ENCODE assay signal across 11 cellular contexts in genomic region chr22:46662226-46662625, GRCh38. TPM values are rescaled to one million over a fixed set of nuclear protein-coding genes. Genes with fewer than 3 reads are reported as not detected.
DNase-seq lines count a peak whose midpoint lies in the region; ATAC-seq and TF ChIP-seq lines count a peak whose summit lies in the region.
"Had no signal": no experiment of that assay in that cellular context is flagged by ENCODE, and none has a peak within 500 bp of the region (broad histone marks: within the 10 kb centered on the region; RNA-seq: fewer than 3 reads in every experiment).

No MANE protein-coding gene starts in this region.

- H3K27ac ChIP-seq in right atrium auricular region (peak overlapping the region; percentile 75 to 84), HUES6 (ENCODE audit: low read depth, low read length) (peak overlapping the region; percentile 49; the same call in 1 of the 2 replicates)

- POLR2A ChIA-PET in MCF 10A (lab: Yijun Ruan, JAX) = no interaction called here

- CTCF ChIA-PET in MCF 10A (lab: Yijun Ruan, JAX) = interaction anchor here (0.8 kb wide), 1 partner anchor 170 kb away, joined by 4 read pairs; no protein-coding TSS in a partner anchor

- no peak overlapping the region for H3K4me3 Mint-ChIP-seq in activated T-helper 2 cell treated with anti-CD3 and anti-CD28 coated beads, Interferon-gamma antibody, Interleukin-2, Interleukin-4, amounts not matched to agents 10 μg/mL and 5 μg/mL and 100 μg/mL, durations not matched to agents 14 hours and 24 hours and 36 hours (ENCODE audit: low read depth)
- no peak overlapping the region for H3K4me3 Mint-ChIP-seq in progenitor cell of endocrine pancreas (ENCODE audit: low read depth)
- no peak overlapping the region for H3K4me3 Mint-ChIP-seq in MCF 10A (ENCODE audit: unreplicated experiment)

- no peak for ATAC-seq in GM19455 (IDR thresholded peaks at IDR 0.05; ENCODE audit: unreplicated experiment)

- no peak for DNase-seq in right atrium auricular region (ENCODE audit: low spot score)
- DNase-seq in cardiac septum (ENCODE audit: low spot score) = no peak
- DNase-seq in activated T-helper 2 cell treated with anti-CD3 and anti-CD28 coated beads, Interferon-gamma antibody, Interleukin-2, Interleukin-4, amounts not matched to agents 10 μg/mL and 5 μg/mL and 100 μg/mL, durations not matched to agents 14 hours and 24 hours and 36 hours (ENCODE audit: low spot score) = no peak
- no peak for DNase-seq in progenitor cell of endocrine pancreas (ENCODE audit: low spot score, unreplicated experiment)
- DNase-seq in MCF 10A (ENCODE audit: unreplicated experiment) = no peak
- DNase-seq: KG1, NCI-H2081, NCI-H748 treated with DMSO at 0.1 percent for 48 hours had no signal

- H3K4me1 Mint-ChIP-seq in activated T-helper 2 cell treated with anti-CD3 and anti-CD28 coated beads, Interferon-gamma antibody, Interleukin-2, Interleukin-4, amounts not matched to agents 10 μg/mL and 5 μg/mL and 100 μg/mL, durations not matched to agents 14 hours and 24 hours and 36 hours (ENCODE audit: low read depth) = peaks cover 19% of the 10 kb centered on the region
- H3K4me1 Mint-ChIP-seq in progenitor cell of endocrine pancreas (ENCODE audit: low read depth) = peaks cover 3% of the 10 kb centered on the region
- H3K4me1 Mint-ChIP-seq in MCF 10A (ENCODE audit: insufficient read depth, unreplicated experiment) = peaks cover 22% of the 10 kb centered on the region

- H3K9ac ChIP-seq in HUES6 (ENCODE audit: low read length) = no peak overlapping the region

- no peaks in the 10 kb centered on the region for H3K9me3 Mint-ChIP-seq in activated T-helper 2 cell treated with anti-CD3 and anti-CD28 coated beads, Interferon-gamma antibody, Interleukin-2, Interleukin-4, amounts not matched to agents 10 μg/mL and 5 μg/mL and 100 μg/mL, durations not matched to agents 14 hours and 24 hours and 36 hours
- H3K9me3 Mint-ChIP-seq in progenitor cell of endocrine pancreas (ENCODE audit: low read depth) (no peaks in the 10 kb centered on the region), MCF 10A (ENCODE audit: unreplicated experiment) (no peaks in the 10 kb centered on the region)

- TF ChIP-seq CTCF in right atrium auricular region (IDR thresholded peaks at IDR 0.05) = no peak
- TF ChIP-seq CTCF in progenitor cell of endocrine pancreas (IDR thresholded peaks at IDR 0.05; ENCODE audit: unreplicated experiment) = no peak
- TF ChIP-seq CTCF in MCF 10A (IDR thresholded peaks at IDR 0.05; ENCODE audit: unreplicated experiment) = no peak

- no peaks in the 10 kb centered on the region for H3K27me3 Mint-ChIP-seq in activated T-helper 2 cell treated with anti-CD3 and anti-CD28 coated beads, Interferon-gamma antibody, Interleukin-2, Interleukin-4, amounts not matched to agents 10 μg/mL and 5 μg/mL and 100 μg/mL, durations not matched to agents 14 hours and 24 hours and 36 hours (ENCODE audit: low read depth)
- H3K27me3 Mint-ChIP-seq in progenitor cell of endocrine pancreas (no peaks in the 10 kb centered on the region), MCF 10A (ENCODE audit: insufficient read depth, unreplicated experiment) (no peaks in the 10 kb centered on the region)
- H3K27me3 Mint-ChIP-seq: CD4-positive, alpha-beta memory T cell had no signal

- H3K4me1 ChIP-seq in right atrium auricular region (peaks cover 0 to 32% of the 10 kb centered on the region in 2 donors), HUES6 (ENCODE audit: control insufficient read depth, insufficient read depth, low read length) (peaks cover 13% of the 10 kb centered on the region; the same call in 1 of the 2 replicates)

- H3K9me3 ChIP-seq in right atrium auricular region (no peaks in the 10 kb centered on the region), HUES6 (ENCODE audit: control insufficient read depth, insufficient read depth, low read depth, low read length) (no peaks in the 10 kb centered on the region)

- H3K36me3 ChIP-seq in right atrium auricular region (peaks cover 61% of the 10 kb centered on the region), HUES6 (ENCODE audit: control insufficient read depth, insufficient read depth, low read length) (peaks cover 16% of the 10 kb centered on the region)

- H3K27ac Mint-ChIP-seq in activated T-helper 2 cell treated with anti-CD3 and anti-CD28 coated beads, Interferon-gamma antibody, Interleukin-2, Interleukin-4, amounts not matched to agents 10 μg/mL and 5 μg/mL and 100 μg/mL, durations not matched to agents 14 hours and 24 hours and 36 hours = peak overlapping the region; percentile 86
- peak overlapping the region; percentile 29 for H3K27ac Mint-ChIP-seq in progenitor cell of endocrine pancreas
- H3K27ac Mint-ChIP-seq in MCF 10A (ENCODE audit: low read depth, unreplicated experiment) = no peak overlapping the region

- BruUV-seq in MCF 10A (replicated peaks; lab: Mats Ljungman, UMichigan) = no TSS peak

- H3K4me3 ChIP-seq in right atrium auricular region (no peak overlapping the region), HUES6 (ENCODE audit: low read depth, low read length) (no peak overlapping the region)

- peaks cover 17% of the 10 kb centered on the region for H3K36me3 Mint-ChIP-seq in activated T-helper 2 cell treated with anti-CD3 and anti-CD28 coated beads, Interferon-gamma antibody, Interleukin-2, Interleukin-4, amounts not matched to agents 10 μg/mL and 5 μg/mL and 100 μg/mL, durations not matched to agents 14 hours and 24 hours and 36 hours (ENCODE audit: low read depth)
- H3K36me3 Mint-ChIP-seq in progenitor cell of endocrine pancreas (ENCODE audit: insufficient read depth) = peaks cover 1% of the 10 kb centered on the region
- H3K36me3 Mint-ChIP-seq in MCF 10A (ENCODE audit: insufficient read depth, unreplicated experiment) = peaks cover 11% of the 10 kb centered on the region

- intact Hi-C loops in cardiac septum (cut with DNase I) = no loop called here
- intact Hi-C loops in activated T-helper 2 cell treated with anti-CD3 and anti-CD28 coated beads, Interferon-gamma antibody, Interleukin-2, Interleukin-4, amounts not matched to agents 10 μg/mL and 5 μg/mL and 100 μg/mL, durations not matched to agents 14 hours and 24 hours and 36 hours (cut with micrococcal nuclease) = no loop called here
- intact Hi-C loops in MCF 10A (cut with micrococcal nuclease) = loop anchor here (5.0 kb wide), 1 partner anchor 100 kb away; no protein-coding TSS in a partner anchor

- H3K27me3 ChIP-seq in right atrium auricular region (no peaks in the 10 kb centered on the region), HUES6 (ENCODE audit: control insufficient read depth, insufficient read depth, low read length) (no peaks in the 10 kb centered on the region)

RNA-seq across cellular contexts. Expression of gene GRAMD4, which starts 42.0 kb away (rescaled TPM):
- total RNA-seq in right atrium auricular region (10 to 100 TPM; 29.1 to 31.6 TPM), cardiac septum (64.8 TPM), progenitor cell of endocrine pancreas (68.8 and 74.5 TPM in 2 replicates), MCF 10A (2022) (15.6 and 23.7 TPM in 2 replicates)
- total RNA-seq in activated T-helper 2 cell treated with anti-CD3 and anti-CD28 coated beads, Interferon-gamma antibody, Interleukin-2, Interleukin-4, amounts not matched to agents 10 μg/mL and 5 μg/mL and 100 μg/mL, durations not matched to agents 14 hours and 24 hours and 36 hours = 90.8 and 91.6 TPM in 2 replicates
